Comparison of ENCODE assay signal across 1 cellular context in genomic region chr4:89263265-89263664, GRCh38.
TF ChIP-seq lines count a peak whose summit lies in the region.

No MANE protein-coding gene starts in this region.

TF ChIP-seq in K562, 482 proteins besides CTCF, POLR2A, EP300 and RAD21:
- TF ChIP-seq GABPA (tag; conservative IDR thresholded peaks at IDR 0.05; ENCODE audit: low read depth) (peak; percentile 38; the same call in 1 of the 2 replicates), TRIM25 (IDR thresholded peaks at IDR 0.05; ENCODE audit: borderline replicate concordance) (no peak)
